ENCODE assay signal across 1 cellular context in the genomic region with DNA sequence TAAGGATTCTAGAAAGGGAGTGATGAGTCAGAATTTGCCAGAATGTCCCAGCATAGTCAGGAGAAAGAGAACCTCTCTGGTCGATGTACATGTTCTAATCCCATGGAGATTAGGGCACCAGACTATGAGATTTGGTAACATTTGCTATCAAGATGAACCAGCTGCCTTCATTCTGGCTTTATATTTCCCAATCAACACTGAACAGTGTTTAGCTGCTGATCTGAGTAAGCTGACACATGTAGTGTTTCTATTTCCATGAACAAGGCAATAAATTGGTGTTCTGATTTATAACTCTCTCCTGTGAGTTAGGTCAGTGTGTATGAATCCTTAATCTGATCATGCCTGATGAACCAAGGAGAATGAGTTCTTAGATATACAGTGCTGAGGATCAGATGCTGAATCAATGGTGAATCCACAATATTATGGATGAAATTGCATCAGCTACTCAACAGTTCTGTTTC.
TF ChIP-seq lines count a peak whose summit lies in the region.

No MANE protein-coding gene starts in this region.

TF ChIP-seq in liver, 16 proteins besides CTCF, POLR2A, EP300 and RAD21 (continued from another document):
- TF ChIP-seq, protein P1, sequence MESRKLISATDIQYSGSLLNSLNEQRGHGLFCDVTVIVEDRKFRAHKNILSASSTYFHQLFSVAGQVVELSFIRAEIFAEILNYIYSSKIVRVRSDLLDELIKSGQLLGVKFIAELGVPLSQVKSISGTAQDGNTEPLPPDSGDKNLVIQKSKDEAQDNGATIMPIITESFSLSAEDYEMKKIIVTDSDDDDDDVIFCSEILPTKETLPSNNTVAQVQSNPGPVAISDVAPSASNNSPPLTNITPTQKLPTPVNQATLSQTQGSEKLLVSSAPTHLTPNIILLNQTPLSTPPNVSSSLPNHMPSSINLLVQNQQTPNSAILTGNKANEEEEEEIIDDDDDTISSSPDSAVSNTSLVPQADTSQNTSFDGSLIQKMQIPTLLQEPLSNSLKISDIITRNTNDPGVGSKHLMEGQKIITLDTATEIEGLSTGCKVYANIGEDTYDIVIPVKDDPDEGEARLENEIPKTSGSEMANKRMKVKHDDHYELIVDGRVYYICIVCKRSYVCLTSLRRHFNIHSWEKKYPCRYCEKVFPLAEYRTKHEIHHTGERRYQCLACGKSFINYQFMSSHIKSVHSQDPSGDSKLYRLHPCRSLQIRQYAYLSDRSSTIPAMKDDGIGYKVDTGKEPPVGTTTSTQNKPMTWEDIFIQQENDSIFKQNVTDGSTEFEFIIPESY (IDR thresholded peaks at IDR 0.05) = peak; percentile 13
- peak; percentile 37 for TF ChIP-seq YY1 (IDR thresholded peaks at IDR 0.05)
